Comparison of ENCODE assay signal across 1 cellular context in genomic region chr5:56251918-56252553, GRCh38.
TF ChIP-seq lines count a peak whose summit lies in the region.

No MANE protein-coding gene starts in this region.

TF ChIP-seq in K562, 482 proteins besides CTCF, POLR2A, EP300 and RAD21 (continued from another document and continues in another):
- TF ChIP-seq RERE (CRISPR knock-in tag; IDR thresholded peaks at IDR 0.05; ENCODE audit: borderline replicate concordance) (no peak), FOXP4 (CRISPR knock-in tag; IDR thresholded peaks at IDR 0.05; ENCODE audit: borderline replicate concordance) (no peak), POLR2AphosphoS5 (IDR thresholded peaks at IDR 0.05; ENCODE audit: control insufficient read depth, insufficient read depth, low read depth, low read length) (peak; percentile 64; the same call in 1 of the 2 replicates), PHTF2 (CRISPR knock-in tag; IDR thresholded peaks at IDR 0.05) (no peak), ZNF197 (CRISPR knock-in tag; IDR thresholded peaks at IDR 0.05; ENCODE audit: low read depth) (no peak), SMARCB1 (IDR thresholded peaks at IDR 0.05; ENCODE audit: insufficient read length, low read depth) (no peak), ZNF280B (CRISPR knock-in tag; IDR thresholded peaks at IDR 0.05) (no peak), RUNX1 (IDR thresholded peaks at IDR 0.05; ENCODE audit: low read depth) (no peak), TRIM24 (IDR thresholded peaks at IDR 0.05) (peak; percentile 79 to 85), ZBTB40 (IDR thresholded peaks at IDR 0.05) (peak; percentile 34; the same call in 1 of the 2 replicates), ZBTB40 (CRISPR knock-in tag; IDR thresholded peaks at IDR 0.05) (no peak), DIDO1 (tag; IDR thresholded peaks at IDR 0.05; ENCODE audit: low read depth) (no peak), ESRRA (IDR thresholded peaks at IDR 0.05; ENCODE audit: borderline replicate concordance, low read depth) (no peak), TAF15 (IDR thresholded peaks at IDR 0.05; ENCODE audit: low read depth, low read length) (no peak), HNRNPH1 (optimal IDR thresholded peaks at IDR 0.05; ENCODE audit: low read depth, low read length) (no peak), ZNF311 (CRISPR knock-in tag; IDR thresholded peaks at IDR 0.05) (no peak), ELK3 (CRISPR knock-in tag; IDR thresholded peaks at IDR 0.05) (no peak), ILF3 (IDR thresholded peaks at IDR 0.05; ENCODE audit: borderline replicate concordance) (no peak), ZNF561 (CRISPR knock-in tag; conservative IDR thresholded peaks at IDR 0.05) (no peak), FOXK2 (conservative IDR thresholded peaks at IDR 0.05 in 1 of 2, IDR thresholded peaks at IDR 0.05 in 1 of 2; ENCODE audit: low read depth in 2 of 2) (peak; percentile 55 to 66; a peak in 3 of 4 replicates), ZBTB5 (IDR thresholded peaks at IDR 0.05) (no peak), ZNF274 (IDR thresholded peaks at IDR 0.05; ENCODE audit: borderline replicate concordance, low read depth, low read length) (no peak)
